10 cellular contexts compared by ENCODE assay signal in genomic region chr1:201504179-201504631, GRCh38. TPM values are rescaled to one million over a fixed set of nuclear protein-coding genes. Genes with fewer than 3 reads are reported as not detected.
DNase-seq lines count a peak whose midpoint lies in the region; ATAC-seq, FAIRE-seq and TF ChIP-seq lines count a peak whose summit lies in the region.
"Had no signal": no experiment of that assay in that cellular context is flagged by ENCODE, and none has a peak within 500 bp of the region (broad histone marks: within the 10 kb centered on the region; RNA-seq: fewer than 3 reads in every experiment).

No MANE protein-coding gene starts in this region.

- TF ChIP-seq RAD21 in neural cell (conservative IDR thresholded peaks at IDR 0.05) = no peak

- no peaks in the 10 kb centered on the region for H3K9me1 ChIP-seq in endothelial cell of umbilical vein (replicated peaks; ENCODE audit: control insufficient read depth, extremely low read depth, insufficient read depth, low read length)

- H3K9ac ChIP-seq in endothelial cell of umbilical vein (replicated peaks; ENCODE audit: extremely low read depth, insufficient read depth, low read length) = peak overlapping the region; percentile 79
- H3K9ac ChIP-seq in neural cell (ENCODE audit: low read length) = no peak overlapping the region

- peak overlapping the region in 4 of 12 donors; percentile 82 to 97 (median 82) for H3K4me3 ChIP-seq in heart left ventricle
- H3K4me3 ChIP-seq in endothelial cell of umbilical vein (replicated peaks in 1 of 3; ENCODE audit: insufficient read depth in 1 of 3, low read depth in 1 of 3, low read length in 3 of 3) = peak overlapping the region in 1 of 3 experiments; percentile 44
- H3K4me3 ChIP-seq in neural cell (ENCODE audit: low read length) = no peak overlapping the region
- peak overlapping the region; percentile 19 to 27 for H3K4me3 ChIP-seq in aorta (ENCODE audit: low read length in 2 of 2)

- DNase-seq in heart left ventricle (no peak), left ventricle myocardium superior (no peak), endothelial cell of umbilical vein (ENCODE audit: low read depth, low spot score) (no peak), aorta (no peak), KG1 (lab: John Stamatoyannopoulos, UW) (no peak), occipital lobe (lab: John Stamatoyannopoulos, UW) (no peak), DMS153 treated with DMSO at 0.1 percent for 48 hours (lab: John Stamatoyannopoulos, UW; ENCODE audit: unreplicated experiment) (no peak)
- DNase-seq: activated T-cell treated with anti-CD3 and anti-CD28 coated beads for 4 hours, NCI-H187 treated with DMSO at 0.1 percent for 48 hours had no signal

- dilution Hi-C loops in endothelial cell of umbilical vein (cut with MboI; ENCODE audit: extremely low pct_ligation_motif_present, low sequenced_read_pairs) = no loop called here

- H3F3A ChIP-seq in neural cell (ENCODE audit: insufficient read depth, low read length, poor library complexity, severe bottlenecking) = no peaks in the 10 kb centered on the region

- H4K20me1 ChIP-seq in endothelial cell of umbilical vein (replicated peaks; ENCODE audit: control insufficient read depth, extremely low read depth, insufficient read depth, low read length) (no peaks in the 10 kb centered on the region), neural cell (ENCODE audit: insufficient read depth) (no peaks in the 10 kb centered on the region)

- H2AFZ ChIP-seq in endothelial cell of umbilical vein (ENCODE audit: low read depth, low read length) (no peak overlapping the region), neural cell (ENCODE audit: low read depth, low read length) (no peak overlapping the region)

- TF ChIP-seq CTCF in heart left ventricle (IDR thresholded peaks at IDR 0.05) (no peak), endothelial cell of umbilical vein (IDR thresholded peaks at IDR 0.05; ENCODE audit: extremely low read depth in 1 of 2, insufficient read depth in 1 of 2, low read depth in 1 of 2, low read length in 2 of 2) (no peak), neural cell (IDR thresholded peaks at IDR 0.05; ENCODE audit: poor library complexity, severe bottlenecking) (no peak)

- H3K9me2 ChIP-seq in neural cell (ENCODE audit: insufficient read depth, low read length) = no peaks in the 10 kb centered on the region

- POLR2A ChIA-PET in endothelial cell of umbilical vein (lab: Charles Lee) = interaction anchor here (0.6 to 7.8 kb wide), 7 partner anchors 8 to 920 kb away, joined by 3 to 124 read pairs (median 12); no protein-coding TSS in a partner anchor

- H3K9me3 ChIP-seq in heart left ventricle (no peaks in the 10 kb centered on the region), endothelial cell of umbilical vein (replicated peaks; ENCODE audit: control insufficient read depth, insufficient read depth, low read length) (no peaks in the 10 kb centered on the region), neural cell (ENCODE audit: low read length) (no peaks in the 10 kb centered on the region), aorta (ENCODE audit: control insufficient read depth, low read length) (no peaks in the 10 kb centered on the region)

- no peak for ATAC-seq in heart left ventricle
- ATAC-seq in left ventricle myocardium superior = no peak
- no peak for ATAC-seq in aorta (ENCODE audit: low FRiP score)

- 64 to 74% (median 69%) methylated on average over 3 of the region's 3 CpGs for WGBS in heart left ventricle, 4 donors
- 4 to 13% methylated on average over 3 of the region's 3 CpGs for WGBS in aorta, 2 donors

- peak overlapping the region; percentile 81 for H3K4me2 ChIP-seq in endothelial cell of umbilical vein (ENCODE audit: insufficient read depth, low read length)
- no peak overlapping the region for H3K4me2 ChIP-seq in neural cell (ENCODE audit: low read length)

- H3K79me2 ChIP-seq in endothelial cell of umbilical vein (ENCODE audit: control insufficient read depth, insufficient read depth, low read length) = peaks cover 75% of the 10 kb centered on the region
- H3K79me2 ChIP-seq in neural cell (replicated peaks; ENCODE audit: insufficient read depth, low read length) = no peaks in the 10 kb centered on the region

- no TSS peak for BruUV-seq in endothelial cell of umbilical vein (replicated peaks; lab: Mats Ljungman, UMichigan)

- FAIRE-seq in endothelial cell of umbilical vein (lab: Jason Lieb, UNC) = no peak

- TF ChIP-seq POLR2A in heart left ventricle (IDR thresholded peaks at IDR 0.05) = no peak
- TF ChIP-seq POLR2A in endothelial cell of umbilical vein (IDR thresholded peaks at IDR 0.05; ENCODE audit: low read depth, low read length) = no peak

- no peak for TF ChIP-seq EP300 in neural cell (conservative IDR thresholded peaks at IDR 0.05; ENCODE audit: poor library complexity, severe bottlenecking)

- CTCF ChIA-PET in endothelial cell of umbilical vein (lab: Charles Lee) = interaction anchor here (1.2 to 28.3 kb wide), 5 partner anchors 1 to 69 kb away, joined by 4 to 1317 read pairs (median 17); partner anchors contain the start of gene CSRP1

- H3K36me3 ChIP-seq in heart left ventricle (peaks cover 0 to 4% (median 0%) of the 10 kb centered on the region in 9 donors), endothelial cell of umbilical vein (ENCODE audit: control insufficient read depth in 2 of 2, extremely low read depth in 1 of 2, insufficient read depth in 2 of 2, low read length in 2 of 2) (no peaks in the 10 kb centered on the region), neural cell (ENCODE audit: insufficient read depth, low read length) (no peaks in the 10 kb centered on the region), aorta (ENCODE audit: control insufficient read depth in 1 of 2, insufficient read depth in 2 of 2, low read length in 1 of 2) (no peaks in the 10 kb centered on the region)

- H3K27me3 ChIP-seq in heart left ventricle = no peaks in the 10 kb centered on the region
- no peaks in the 10 kb centered on the region for H3K27me3 ChIP-seq in endothelial cell of umbilical vein (ENCODE audit: control insufficient read depth in 2 of 2, insufficient read depth in 2 of 2, low read length in 2 of 2)
- H3K27me3 ChIP-seq in neural cell (ENCODE audit: insufficient read depth, low read depth, low read length) = peaks cover 17% of the 10 kb centered on the region
- H3K27me3 ChIP-seq in aorta (ENCODE audit: control insufficient read depth in 1 of 2, insufficient read depth in 2 of 2, low read length in 1 of 2) = no peaks in the 10 kb centered on the region

- intact Hi-C loops in heart left ventricle (cut with DNase I) = no loop called here
- intact Hi-C loops in left ventricle myocardium superior (cut with micrococcal nuclease) = no loop called here
- intact Hi-C loops in endothelial cell of umbilical vein (cut with micrococcal nuclease) = no loop called here
- intact Hi-C loops in aorta (cut with DNase I) = no loop called here

- H3K4me1 ChIP-seq in heart left ventricle (peaks cover 0 to 87% (median 75%) of the 10 kb centered on the region in 12 donors), endothelial cell of umbilical vein (ENCODE audit: control insufficient read depth, extremely low read depth, insufficient read depth, low read length) (peaks cover 60% of the 10 kb centered on the region), aorta (ENCODE audit: control insufficient read depth in 1 of 2, insufficient read depth in 2 of 2, low read length in 2 of 2) (peaks cover 2% of the 10 kb centered on the region in 2 donors)

- H3K27ac ChIP-seq in heart left ventricle (peak overlapping the region in 11 of 12 donors; percentile 63 to 98 (median 88)), endothelial cell of umbilical vein (ENCODE audit: insufficient read depth, low read depth, low read length) (peak overlapping the region; percentile 89), neural cell (ENCODE audit: low read length) (peak overlapping the region; percentile 40), aorta (ENCODE audit: low read depth in 1 of 2, low read length in 2 of 2) (peak overlapping the region; percentile 97)

RNA-seq across cellular contexts. Expression of gene CSRP1, which starts 2.7 kb away (rescaled TPM):
- total RNA-seq in heart left ventricle (100 to 1,000 TPM in 2 of 9 donors, 10 to 100 TPM in 7; 35.8 to 325 (median 78.6) TPM), left ventricle myocardium superior (41.4 TPM), endothelial cell of umbilical vein (332 and 393 TPM in 2 replicates), aorta (1,000 to 10,000 TPM in 1 of 2 donors, 100 to 1,000 TPM in 1; 599 to 1,490 TPM), occipital lobe (16.8 TPM)
- polyA plus RNA-seq in heart left ventricle (10 to 100 TPM; 46.6 to 81.7 TPM), endothelial cell of umbilical vein (510 and 560 TPM in 2 replicates), neural cell (4.2 and 12.1 TPM in 2 replicates), aorta (100 to 1,000 TPM; 703 to 838 TPM)
- polyA plus RNA-seq in endothelial cell of umbilical vein (2011; cell fraction: cytosol; rRNA removed) = 538 and 578 TPM in 2 replicates
- polyA plus RNA-seq in endothelial cell of umbilical vein (2011; cell fraction: nucleus; rRNA removed) = 426 and 474 TPM in 2 replicates
- 291 and 393 TPM in 2 replicates for polyA plus RNA-seq in endothelial cell of umbilical vein (2012)
- polyA minus RNA-seq in endothelial cell of umbilical vein (360 and 393 TPM in 2 replicates), neural cell (3.9 and 5.6 TPM in 2 replicates)
- 93.8 TPM for polyA minus RNA-seq in endothelial cell of umbilical vein (2011; cell fraction: cytosol; rRNA and poly(A)+ RNA removed)
- polyA minus RNA-seq in endothelial cell of umbilical vein (2011; cell fraction: nucleus; rRNA and poly(A)+ RNA removed) = 111 and 143 TPM in 2 replicates

RNA-seq across cellular contexts. Expression of gene NAV1, which starts 34.7 kb away (rescaled TPM):
- total RNA-seq in heart left ventricle = 100 to 1,000 TPM in 1 of 9 donors, 10 to 100 TPM in 8; 58.0 to 107 (median 85.0) TPM
- polyA plus RNA-seq in heart left ventricle = 10 to 100 TPM; 30.5 to 37.6 TPM
- 63.3 TPM for total RNA-seq in left ventricle myocardium superior
- total RNA-seq in endothelial cell of umbilical vein = 136 and 138 TPM in 2 replicates
- polyA plus RNA-seq in endothelial cell of umbilical vein = 16.3 and 19.9 TPM in 2 replicates
- polyA plus RNA-seq in endothelial cell of umbilical vein (2011; cell fraction: cytosol; rRNA removed) = 27.2 and 31.1 TPM in 2 replicates
- 58.6 and 65.0 TPM in 2 replicates for polyA plus RNA-seq in endothelial cell of umbilical vein (2011; cell fraction: nucleus; rRNA removed)
- polyA plus RNA-seq in endothelial cell of umbilical vein (2012) = 73.9 and 86.9 TPM in 2 replicates
- 45.0 and 46.8 TPM in 2 replicates for polyA minus RNA-seq in endothelial cell of umbilical vein
- 0.31 TPM for polyA minus RNA-seq in endothelial cell of umbilical vein (2011; cell fraction: cytosol; rRNA and poly(A)+ RNA removed)
- 83.9 and 99.0 TPM in 2 replicates for polyA minus RNA-seq in endothelial cell of umbilical vein (2011; cell fraction: nucleus; rRNA and poly(A)+ RNA removed)
- polyA plus RNA-seq in neural cell = 33.2 and 38.0 TPM in 2 replicates
- polyA minus RNA-seq in neural cell = 92.3 and 130 TPM in 2 replicates
- 100 to 1,000 TPM; 167 to 236 TPM for total RNA-seq in aorta
- 10 to 100 TPM in 1 of 2 donors, 1 to 10 TPM in 1; 8.3 to 33.8 TPM for polyA plus RNA-seq in aorta
- total RNA-seq in occipital lobe = 38.8 TPM

RNA-seq across cellular contexts. Expression of gene PHLDA3, which starts 35.2 kb away (rescaled TPM):
- total RNA-seq in heart left ventricle = 10 to 100 TPM; 18.4 to 48.1 (median 33.4) TPM
- polyA plus RNA-seq in heart left ventricle = 10 to 100 TPM; 15.2 to 22.9 TPM
- total RNA-seq in left ventricle myocardium superior = 20.4 TPM
- total RNA-seq in endothelial cell of umbilical vein = 29.5 and 35.6 TPM in 2 replicates
- polyA plus RNA-seq in endothelial cell of umbilical vein = 21.4 and 24.4 TPM in 2 replicates
- polyA plus RNA-seq in endothelial cell of umbilical vein (2011; cell fraction: cytosol; rRNA removed) = 14.4 and 26.7 TPM in 2 replicates
- 9.6 and 10.4 TPM in 2 replicates for polyA plus RNA-seq in endothelial cell of umbilical vein (2011; cell fraction: nucleus; rRNA removed)
- polyA plus RNA-seq in endothelial cell of umbilical vein (2012) = 21.0 and 23.4 TPM in 2 replicates
- 7.8 and 8.0 TPM in 2 replicates for polyA minus RNA-seq in endothelial cell of umbilical vein
- 19.4 TPM for polyA minus RNA-seq in endothelial cell of umbilical vein (2011; cell fraction: cytosol; rRNA and poly(A)+ RNA removed)
- polyA minus RNA-seq in endothelial cell of umbilical vein (2011; cell fraction: nucleus; rRNA and poly(A)+ RNA removed) = 3.2 and 8.5 TPM in 2 replicates
- polyA plus RNA-seq in neural cell = 28.1 and 35.1 TPM in 2 replicates
- polyA minus RNA-seq in neural cell = 22.1 and 23.9 TPM in 2 replicates
- 10 to 100 TPM; 66.1 to 71.6 TPM for total RNA-seq in aorta
- 10 to 100 TPM; 33.7 to 46.1 TPM for polyA plus RNA-seq in aorta
- 9.8 TPM for total RNA-seq in occipital lobe

Comparison
In these comparisons a context has a peak if more than half of its experiments do, and no peak if none do; other contexts are left out.
1. H3K27ac ChIP-seq: peak in every context shown above with its lines; median percentile 97 in aorta; 89 in endothelial cell of umbilical vein; 88 in heart left ventricle; 40 in neural cell.